Comparison of ENCODE assay signal across 1 cellular context in the genomic region with DNA sequence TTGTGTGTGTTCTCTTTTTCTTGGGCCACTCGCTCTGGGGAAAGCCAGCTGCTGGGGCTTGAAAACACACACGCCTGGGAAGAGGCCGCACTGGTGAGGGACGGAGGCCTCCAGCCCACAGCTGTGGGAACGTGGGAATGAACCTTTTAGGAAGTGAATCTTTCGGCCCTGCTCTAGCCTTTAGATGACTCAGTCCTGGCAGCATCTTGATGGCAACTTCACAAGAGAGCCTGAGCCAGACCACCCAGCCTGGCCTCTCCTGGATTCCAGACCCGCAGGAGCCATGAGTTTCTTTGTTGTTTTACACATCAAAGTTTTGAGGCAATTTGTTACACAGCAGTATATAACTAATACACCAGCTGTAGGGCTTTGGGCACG.
TF ChIP-seq lines count a peak whose summit lies in the region.

No MANE protein-coding gene starts in this region.

TF ChIP-seq in IMR-90, 13 proteins besides CTCF, POLR2A, EP300 and RAD21 (continued from another document):
- TF ChIP-seq CHD1 (IDR thresholded peaks at IDR 0.05; ENCODE audit: low read depth, low read length) = no peak
- no peak for TF ChIP-seq CEBPB (IDR thresholded peaks at IDR 0.05; ENCODE audit: low read depth, low read length)
